Comparison of ENCODE assay signal across 23 cellular contexts in genomic region chr12:1501001-1501400, GRCh38.
"Had no signal": no experiment of that assay in that cellular context is flagged by ENCODE, and none has a peak within 500 bp of the region (broad histone marks: within the 10 kb centered on the region; RNA-seq: fewer than 3 reads in every experiment).

No MANE protein-coding gene starts in this region.

- H3K9me3 ChIP-seq: ascending aorta, SJCRH30 had no signal

- H3K27ac ChIP-seq: ascending aorta, cardiac muscle cell, KMS-11, SJCRH30, SK-N-MC had no signal

- H3K27me3 ChIP-seq: ascending aorta, cardiac muscle cell, SJCRH30 had no signal

- H3K4me3 ChIP-seq: ascending aorta, cardiac muscle cell, SJCRH30, SK-N-MC had no signal

- DNase-seq: activated CD4-positive, alpha-beta T cell treated with anti-CD3 and anti-CD28 coated beads for 36 hours; activated CD4-positive, alpha-beta T cell treated with anti-CD3 and anti-CD28 coated beads, Interleukin-2, amount 10 ng/mL, durations not matched to agents 7 days and 5 days; activated CD4-positive, alpha-beta T cell treated with anti-CD3 and anti-CD28 coated beads, Interleukin-2, amount 50 U/mL, for 48 hours; activated CD8-positive, alpha-beta T cell treated with anti-CD3 and anti-CD28 coated beads, Interleukin-2, amount 10 ng/mL, durations not matched to agents 7 days and 5 days; activated naive CD4-positive, alpha-beta T cell treated with Interleukin-2 at 50 U/mL for 16 hours; activated naive CD8-positive, alpha-beta T cell treated with anti-CD3 and anti-CD28 coated beads, Interleukin-2, amount 10 ng/mL, durations not matched to agents 7 days and 5 days; activated T-cell treated with anti-CD3 and anti-CD28 coated beads, Interleukin-2, amount 50 U/mL, for 24 hours; NCI-H1092 treated with DMSO at 0.1 percent for 48 hours; NCI-H1417 treated with DMSO at 0.1 percent for 48 hours; NCI-H187 treated with DMSO at 0.1 percent for 48 hours; NCI-H2081; NCI-H345; NCI-H524 treated with DMSO at 0.1 percent for 48 hours; SJCRH30; T1000 had no signal

- H3K4me1 Mint-ChIP-seq: WTC11 had no signal

- H3K9me3 Mint-ChIP-seq: activated CD4-positive, alpha-beta T cell treated with anti-CD3 and anti-CD28 coated beads, Interleukin-2, amount 10 ng/mL, durations not matched to agents 7 days and 5 days; activated naive CD4-positive, alpha-beta T cell treated with anti-CD3 and anti-CD28 coated beads, Interleukin-2, amount 50 U/mL, for 24 hours; activated naive CD8-positive, alpha-beta T cell treated with anti-CD3 and anti-CD28 coated beads, Interleukin-2, amount 10 ng/mL, durations not matched to agents 7 days and 5 days; activated T-cell treated with anti-CD3 and anti-CD28 coated beads, Interleukin-2, amount 50 U/mL, for 24 hours; activated T-helper 1 cell treated with anti-CD3 and anti-CD28 coated beads, Interleukin-12 subunit alpha, Interleukin-12 subunit beta, Interleukin-2, Interleukin-4 antibody, amounts not matched to agents 30 ng/mL and 10 ng/mL and 1 ng/mL, durations not matched to agents 14 hours and 24 hours and 36 hours; central memory CD8-positive, alpha-beta T cell had no signal

- H3K4me2 ChIP-seq: KMS-11 had no signal

- H3K36me3 Mint-ChIP-seq: activated naive CD8-positive, alpha-beta T cell treated with anti-CD3 and anti-CD28 coated beads, Interleukin-2, amount 10 ng/mL, durations not matched to agents 7 days and 5 days had no signal

- H3K36me3 ChIP-seq: ascending aorta, cardiac muscle cell, SJCRH30 had no signal

- H3K27ac Mint-ChIP-seq: activated CD4-positive, alpha-beta T cell treated with anti-CD3 and anti-CD28 coated beads for 36 hours; activated CD4-positive, alpha-beta T cell treated with anti-CD3 and anti-CD28 coated beads, Interleukin-2, amount 10 ng/mL, durations not matched to agents 7 days and 5 days; activated CD8-positive, alpha-beta T cell treated with anti-CD3 and anti-CD28 coated beads, Interleukin-2, amount 10 ng/mL, durations not matched to agents 7 days and 5 days; activated naive CD4-positive, alpha-beta T cell treated with anti-CD3 and anti-CD28 coated beads, Interleukin-2, amount 50 U/mL, for 24 hours; activated naive CD8-positive, alpha-beta T cell treated with anti-CD3 and anti-CD28 coated beads, Interleukin-2, amount 10 ng/mL, durations not matched to agents 7 days and 5 days; activated T-cell treated with anti-CD3 and anti-CD28 coated beads, Interleukin-2, amount 50 U/mL, for 24 hours; activated T-helper 1 cell treated with anti-CD3 and anti-CD28 coated beads, Interleukin-12 subunit alpha, Interleukin-12 subunit beta, Interleukin-2, Interleukin-4 antibody, amounts not matched to agents 30 ng/mL and 10 ng/mL and 1 ng/mL, durations not matched to agents 14 hours and 24 hours and 36 hours; WTC11 had no signal

- H3K9ac ChIP-seq: KMS-11 had no signal

- H3K4me3 Mint-ChIP-seq: activated CD4-positive, alpha-beta T cell treated with anti-CD3 and anti-CD28 coated beads for 36 hours; activated CD4-positive, alpha-beta T cell treated with anti-CD3 and anti-CD28 coated beads, Interleukin-2, amount 10 ng/mL, durations not matched to agents 7 days and 5 days; activated CD8-positive, alpha-beta T cell treated with anti-CD3 and anti-CD28 coated beads, Interleukin-2, amount 10 ng/mL, durations not matched to agents 7 days and 5 days; activated naive CD4-positive, alpha-beta T cell treated with anti-CD3 and anti-CD28 coated beads, Interleukin-2, amount 50 U/mL, for 24 hours; activated naive CD8-positive, alpha-beta T cell treated with anti-CD3 and anti-CD28 coated beads, Interleukin-2, amount 10 ng/mL, durations not matched to agents 7 days and 5 days; activated T-cell treated with anti-CD3 and anti-CD28 coated beads, Interleukin-2, amount 50 U/mL, for 24 hours; activated T-helper 1 cell treated with anti-CD3 and anti-CD28 coated beads, Interleukin-12 subunit alpha, Interleukin-12 subunit beta, Interleukin-2, Interleukin-4 antibody, amounts not matched to agents 30 ng/mL and 10 ng/mL and 1 ng/mL, durations not matched to agents 14 hours and 24 hours and 36 hours; central memory CD8-positive, alpha-beta T cell; WTC11 had no signal
